13 cellular contexts compared by ENCODE assay signal in genomic region chr17:55727275-55727674, GRCh38. TPM values are rescaled to one million over a fixed set of nuclear protein-coding genes. Genes with fewer than 3 reads are reported as not detected.
DNase-seq lines count a peak whose midpoint lies in the region; ATAC-seq, FAIRE-seq and TF ChIP-seq lines count a peak whose summit lies in the region.
"Had no signal": no experiment of that assay in that cellular context is flagged by ENCODE, and none has a peak within 500 bp of the region (broad histone marks: within the 10 kb centered on the region; RNA-seq: fewer than 3 reads in every experiment).

No MANE protein-coding gene starts in this region.

- TF ChIP-seq CTCF in lower lobe of right lung (IDR thresholded peaks at IDR 0.05) (no peak), D721Med (IDR thresholded peaks at IDR 0.05; ENCODE audit: insufficient read depth, missing control alignments) (no peak)

- H3K36me3 ChIP-seq in SK-N-MC (ENCODE audit: insufficient read depth, low read length) (no peaks in the 10 kb centered on the region), lower lobe of right lung (no peaks in the 10 kb centered on the region), stomach smooth muscle (ENCODE audit: control insufficient read depth in 2 of 2, insufficient read depth in 2 of 2, low read length in 2 of 2) (no peaks in the 10 kb centered on the region)
- H3K36me3 ChIP-seq: HAP-1, SJCRH30 had no signal

- H3K4me1 ChIP-seq in lower lobe of right lung = peaks cover 6% of the 10 kb centered on the region
- peaks cover 49% of the 10 kb centered on the region for H3K4me1 ChIP-seq in stomach smooth muscle (ENCODE audit: control insufficient read depth, insufficient read depth, low read length)
- H3K4me1 ChIP-seq: HAP-1 had no signal

- no peak for FAIRE-seq in D721Med (lab: Jason Lieb, UNC)

- H3K27me3 ChIP-seq in lower lobe of right lung (ENCODE audit: low read depth) (no peaks in the 10 kb centered on the region), stomach smooth muscle (ENCODE audit: control insufficient read depth in 1 of 2, insufficient read depth in 2 of 2, low read length in 2 of 2) (no peaks in the 10 kb centered on the region)
- H3K27me3 ChIP-seq: SJCRH30 had no signal

- H3K9ac ChIP-seq in SK-N-MC (ENCODE audit: insufficient read length) = no peak overlapping the region
- no peak overlapping the region for H3K9ac ChIP-seq in stomach smooth muscle (ENCODE audit: low read length in 2 of 2)

- ATAC-seq in lower lobe of right lung (no peak), HG03565 (IDR thresholded peaks at IDR 0.05; ENCODE audit: unreplicated experiment) (no peak)

- H3K9me3 ChIP-seq in SK-N-MC (ENCODE audit: low read depth, low read length) (no peaks in the 10 kb centered on the region), lower lobe of right lung (no peaks in the 10 kb centered on the region), stomach smooth muscle (ENCODE audit: control insufficient read depth in 2 of 2, low read length in 2 of 2) (no peaks in the 10 kb centered on the region)
- H3K9me3 ChIP-seq: HAP-1, SJCRH30 had no signal

- intact Hi-C loops in lower lobe of right lung (cut with DNase I) = no loop called here

- peak; percentile 32 for DNase-seq in NCI-H1092 treated with DMSO at 0.1 percent for 48 hours (lab: John Stamatoyannopoulos, UW)
- DNase-seq in NCI-H1092 (lab: John Stamatoyannopoulos, UW) = no peak
- no peak for DNase-seq in SK-N-MC (ENCODE audit: low read depth, low spot score)
- no peak for DNase-seq in lower lobe of right lung
- DNase-seq in D721Med (ENCODE audit: insufficient read length, low spot score) = no peak
- no peak for DNase-seq in DMS53 (lab: John Stamatoyannopoulos, UW)
- DNase-seq: C1 segment of cervical spinal cord, NCI-H1048, SJCRH30 had no signal

- H3K4me3 ChIP-seq in SK-N-MC (no peak overlapping the region), lower lobe of right lung (peak overlapping the region; percentile 41), stomach smooth muscle (ENCODE audit: low read length in 2 of 2) (no peak overlapping the region)
- H3K4me3 ChIP-seq: HAP-1, SJCRH30 had no signal

- H3K27ac ChIP-seq in SK-N-MC (peak overlapping the region; percentile 75; the same call in 1 of the 2 replicates), lower lobe of right lung (peak overlapping the region; percentile 87), stomach smooth muscle (ENCODE audit: low read length) (peak overlapping the region; percentile 84)
- H3K27ac ChIP-seq: 22Rv1, SJCRH30 had no signal

RNA-seq across cellular contexts. Expression of gene TMEM100, which starts 4.6 kb away (rescaled TPM):
- 443 TPM for total RNA-seq in lower lobe of right lung

RNA-seq across cellular contexts. Expression of gene PCTP, which starts 23.6 kb away (rescaled TPM):
- total RNA-seq in lower lobe of right lung = 28.1 TPM
